ENCODE assay signal across 8 cellular contexts in genomic region chr17:29588017-29588557, GRCh38. TPM values are rescaled to one million over a fixed set of nuclear protein-coding genes. Genes with fewer than 3 reads are reported as not detected.
DNase-seq lines count a peak whose midpoint lies in the region; ATAC-seq and TF ChIP-seq lines count a peak whose summit lies in the region.

No MANE protein-coding gene starts in this region.

- H3K9me3 Mint-ChIP-seq in activated CD4-positive, alpha-beta memory T cell treated with anti-CD3 and anti-CD28 coated beads, Interleukin-2, amount 10 ng/mL, durations not matched to agents 7 days and 5 days: no peaks in the 10 kb centered on the region

- BruUV-seq in HCT116 (replicated peaks; lab: Mats Ljungman, UMichigan): no TSS peak

- H3K4me1 ChIP-seq in HCT116 (ENCODE audit: control insufficient read depth in 1 of 2, insufficient read depth in 2 of 2, low read length in 2 of 2) (peaks cover 33 to 73% of the 10 kb centered on the region in 2 experiments), right cardiac atrium (ENCODE audit: control insufficient read depth, insufficient read depth, low read length) (peaks cover 21% of the 10 kb centered on the region), smooth muscle cell (ENCODE audit: low read depth) (peaks cover 42% of the 10 kb centered on the region)

- intact Hi-C loops in HCT116 (cut with micrococcal nuclease): no loop called here
- intact Hi-C loops in right cardiac atrium (cut with DNase I): no loop called here

- H4K20me1 ChIP-seq in HCT116 (ENCODE audit: insufficient read depth) (no peaks in the 10 kb centered on the region), smooth muscle cell (ENCODE audit: low read depth) (peaks cover 58% of the 10 kb centered on the region)

- peaks cover 60% of the 10 kb centered on the region for H3K79me2 ChIP-seq in HCT116 (ENCODE audit: insufficient read depth, low read length)
- H3K79me2 ChIP-seq in smooth muscle cell (ENCODE audit: low read depth): peaks cover 45% of the 10 kb centered on the region

- H3K27me3 Mint-ChIP-seq in activated CD4-positive, alpha-beta memory T cell treated with anti-CD3 and anti-CD28 coated beads, Interleukin-2, amount 10 ng/mL, durations not matched to agents 7 days and 5 days: no peaks in the 10 kb centered on the region

- no peak for ATAC-seq in HCT116
- no peak for ATAC-seq in right cardiac atrium
- no peak for ATAC-seq in HG02970 (IDR thresholded peaks at IDR 0.05; ENCODE audit: low FRiP score, unreplicated experiment)
- ATAC-seq in HG02885 (IDR thresholded peaks at IDR 0.05; ENCODE audit: poor library complexity, unreplicated experiment): no peak
- ATAC-seq in omental fat pad (ENCODE audit: low FRiP score): no peak

- RAD21 ChIA-PET in HCT116 (lab: Charles Lee; ENCODE audit: low non-redundant PET in 1 of 2, low total read pairs in 2 of 2, uncharacterized antibody in 2 of 2, unreplicated experiment in 2 of 2): no interaction called here

- no peak for TF ChIP-seq CTCF in HCT116 (IDR thresholded peaks at IDR 0.05 in 2 of 3, conservative IDR thresholded peaks at IDR 0.05 in 1 of 3; ENCODE audit: borderline replicate concordance in 1 of 3, insufficient read depth in 1 of 3, low read depth in 2 of 3, low read length in 2 of 3)
- TF ChIP-seq CTCF in smooth muscle cell (IDR thresholded peaks at IDR 0.05; ENCODE audit: borderline replicate concordance, insufficient read depth, poor library complexity, severe bottlenecking): no peak
- no peak for TF ChIP-seq CTCF in omental fat pad (IDR thresholded peaks at IDR 0.05)

- H3K4me3 Mint-ChIP-seq in activated CD4-positive, alpha-beta memory T cell treated with anti-CD3 and anti-CD28 coated beads, Interleukin-2, amount 10 ng/mL, durations not matched to agents 7 days and 5 days: peak overlapping the region; percentile 97

- peaks cover 6% of the 10 kb centered on the region for H3F3A ChIP-seq in smooth muscle cell (ENCODE audit: low read depth)

- H3K4me2 ChIP-seq in HCT116 (ENCODE audit: low read length) (peak overlapping the region; percentile 93), smooth muscle cell (peak overlapping the region; percentile 89)

- H3K36me3 ChIP-seq in HCT116 (ENCODE audit: control insufficient read depth in 1 of 2, insufficient read depth in 2 of 2, low read length in 2 of 2): no peaks in the 10 kb centered on the region
- H3K36me3 ChIP-seq in smooth muscle cell (ENCODE audit: low read depth): no peaks in the 10 kb centered on the region

- no peak for TF ChIP-seq RAD21 in HCT116 (IDR thresholded peaks at IDR 0.05; ENCODE audit: low read depth)

- peak overlapping the region; percentile 83 for H3K9ac ChIP-seq in HCT116 (ENCODE audit: low read length)
- peak overlapping the region; percentile 23 for H3K9ac ChIP-seq in smooth muscle cell (ENCODE audit: low read depth)

- DNase-seq in HCT116 (ENCODE audit: low read depth, low spot score) (no peak), right cardiac atrium (no peak), smooth muscle cell (lab: John Stamatoyannopoulos, UW; ENCODE audit: unreplicated experiment) (no peak), GF-D8 (lab: John Stamatoyannopoulos, UW) (no peak), omental fat pad (ENCODE audit: low spot score) (no peak)
- no peak for DNase-seq in activated CD4-positive, alpha-beta memory T cell treated with anti-CD3 and anti-CD28 coated beads, Interleukin-2, amount 10 ng/mL, durations not matched to agents 7 days and 5 days

- POLR2A ChIA-PET in HCT116 (lab: Charles Lee): interaction anchor here (0.6 kb wide), 1 partner anchor 412 kb away, joined by 3 read pairs; no protein-coding TSS in a partner anchor
- POLR2A ChIA-PET in activated CD4-positive, alpha-beta memory T cell treated with anti-CD3 and anti-CD28 coated beads, Interleukin-2, amount 10 ng/mL, durations not matched to agents 7 days and 5 days (lab: Charles Lee): interaction anchor here (0.9 to 4.9 kb wide), 8 partner anchors 11 to 343 kb away, joined by 3 to 61 read pairs (median 6); partner anchors contain the start of genes ABHD15, SSH2 and TP53I13

- CTCF ChIA-PET in HCT116 (lab: Charles Lee): no interaction called here
- CTCF ChIA-PET in activated CD4-positive, alpha-beta memory T cell treated with anti-CD3 and anti-CD28 coated beads, Interleukin-2, amount 10 ng/mL, durations not matched to agents 7 days and 5 days (lab: Charles Lee): interaction anchor here (0.6 to 2.7 kb wide), 8 partner anchors 9 to 326 kb away, joined by 3 to 19 read pairs (median 4); no protein-coding TSS in a partner anchor

- H3K27ac Mint-ChIP-seq in activated CD4-positive, alpha-beta memory T cell treated with anti-CD3 and anti-CD28 coated beads, Interleukin-2, amount 10 ng/mL, durations not matched to agents 7 days and 5 days: peak overlapping the region; percentile 86

- no peak overlapping the region for H2AFZ ChIP-seq in HCT116 (ENCODE audit: low read depth, low read length, poor library complexity, severe bottlenecking)
- H2AFZ ChIP-seq in smooth muscle cell (ENCODE audit: low read depth): no peak overlapping the region

- whole genome bisulfite sequencing in right cardiac atrium: 18% methylated on average over 8 of the region's 8 CpGs
- 44% methylated on average over 8 of the region's 8 CpGs for WGBS in smooth muscle cell (ENCODE audit: low lambda C conversion rate)

- peak overlapping the region; percentile 94 for H3K27ac ChIP-seq in HCT116 (ENCODE audit: low read depth, low read length)
- peak overlapping the region; percentile 52 for H3K27ac ChIP-seq in right cardiac atrium (ENCODE audit: low read length)
- H3K27ac ChIP-seq in smooth muscle cell (ENCODE audit: low read depth): no peak overlapping the region

- no peaks in the 10 kb centered on the region for H3K9me2 ChIP-seq in HCT116 (ENCODE audit: insufficient read depth)

- H3K36me3 Mint-ChIP-seq in activated CD4-positive, alpha-beta memory T cell treated with anti-CD3 and anti-CD28 coated beads, Interleukin-2, amount 10 ng/mL, durations not matched to agents 7 days and 5 days (ENCODE audit: low read depth): peaks cover 8% of the 10 kb centered on the region

- H3K27me3 ChIP-seq in HCT116 (ENCODE audit: insufficient read depth, low read length): no peaks in the 10 kb centered on the region
- no peaks in the 10 kb centered on the region for H3K27me3 ChIP-seq in right cardiac atrium (ENCODE audit: control insufficient read depth, insufficient read depth)
- no peaks in the 10 kb centered on the region for H3K27me3 ChIP-seq in smooth muscle cell (ENCODE audit: low read depth)

- H3K9me3 ChIP-seq in HCT116 (ENCODE audit: control insufficient read depth in 1 of 2, insufficient read depth in 1 of 2, low read depth in 1 of 2, low read length in 2 of 2): no peaks in the 10 kb centered on the region
- no peaks in the 10 kb centered on the region for H3K9me3 ChIP-seq in right cardiac atrium (ENCODE audit: control insufficient read depth, low read length)
- H3K9me3 ChIP-seq in smooth muscle cell (replicated peaks; ENCODE audit: low read depth): no peaks in the 10 kb centered on the region

- H3K4me1 Mint-ChIP-seq in activated CD4-positive, alpha-beta memory T cell treated with anti-CD3 and anti-CD28 coated beads, Interleukin-2, amount 10 ng/mL, durations not matched to agents 7 days and 5 days: peaks cover 80% of the 10 kb centered on the region

- no peak for TF ChIP-seq POLR2A in HCT116 (IDR thresholded peaks at IDR 0.05; ENCODE audit: borderline replicate concordance, extremely low read depth, insufficient read depth, insufficient read length)

- H3K4me3 ChIP-seq in HCT116 (replicated peaks in 1 of 2; ENCODE audit: low read depth in 1 of 2, low read length in 2 of 2): peak overlapping the region; percentile 86 to 96
- peak overlapping the region; percentile 89 for H3K4me3 ChIP-seq in right cardiac atrium (ENCODE audit: low read length)
- H3K4me3 ChIP-seq in smooth muscle cell: peak overlapping the region; percentile 58

RNA-seq across cellular contexts. Expression of gene GIT1, which starts 1.4 kb away (rescaled TPM):
- total RNA-seq in HCT116 (2021; ENCODE audit: unreplicated experiment) (76.5 TPM), right cardiac atrium (10 to 100 TPM; 31.4 to 37.8 (median 34.8) TPM), smooth muscle cell (12.7 and 17.6 TPM in 2 replicates), omental fat pad (10 to 100 TPM; 24.4 to 73.6 (median 37.3) TPM)
- polyA plus RNA-seq in HCT116 (2012): 55.6 and 64.3 TPM in 2 replicates
- 10 to 100 TPM; 76.6 to 80.4 TPM for total RNA-seq in activated CD4-positive, alpha-beta memory T cell treated with anti-CD3 and anti-CD28 coated beads, Interleukin-2, amount 10 ng/mL, durations not matched to agents 7 days and 5 days
- polyA plus RNA-seq in right cardiac atrium (25.5 TPM), smooth muscle cell (23.0 and 34.7 TPM in 2 replicates)

RNA-seq across cellular contexts. Expression of gene ANKRD13B, which starts 4.8 kb away (rescaled TPM):
- 27.4 TPM for total RNA-seq in HCT116 (2021; ENCODE audit: unreplicated experiment)
- polyA plus RNA-seq in HCT116 (2012): 11.6 and 11.9 TPM in 2 replicates
- total RNA-seq in activated CD4-positive, alpha-beta memory T cell treated with anti-CD3 and anti-CD28 coated beads, Interleukin-2, amount 10 ng/mL, durations not matched to agents 7 days and 5 days: 10 to 100 TPM; 11.3 to 13.6 TPM
- total RNA-seq in right cardiac atrium: 10 to 100 TPM in 1 of 4 donors, 1 to 10 TPM in 3; 5.4 to 11.0 (median 7.4) TPM
- 5.0 TPM for polyA plus RNA-seq in right cardiac atrium
- total RNA-seq in smooth muscle cell: 2.8 and 3.6 TPM in 2 replicates
- 6.7 and 6.8 TPM in 2 replicates for polyA plus RNA-seq in smooth muscle cell
- total RNA-seq in omental fat pad: 10 to 100 TPM in 3 of 4 donors, 1 to 10 TPM in 1; 9.2 to 18.3 (median 13.2) TPM

RNA-seq across cellular contexts. Expression of gene TP53I13, which starts 19.6 kb away (rescaled TPM):
- total RNA-seq in HCT116 (2021; ENCODE audit: unreplicated experiment): 33.3 TPM
- polyA plus RNA-seq in HCT116 (2012): 41.7 and 44.9 TPM in 2 replicates
- total RNA-seq in activated CD4-positive, alpha-beta memory T cell treated with anti-CD3 and anti-CD28 coated beads, Interleukin-2, amount 10 ng/mL, durations not matched to agents 7 days and 5 days: 100 to 1,000 TPM; 112 to 118 TPM
- total RNA-seq in right cardiac atrium: 10 to 100 TPM; 30.6 to 45.3 (median 38.3) TPM
- polyA plus RNA-seq in right cardiac atrium: 53.0 TPM
- 35.4 and 50.7 TPM in 2 replicates for total RNA-seq in smooth muscle cell
- polyA plus RNA-seq in smooth muscle cell: 105 and 107 TPM in 2 replicates
- total RNA-seq in omental fat pad: 100 to 1,000 TPM in 1 of 4 donors, 10 to 100 TPM in 3; 65.0 to 122 (median 72.6) TPM

RNA-seq across cellular contexts. Expression of gene ABHD15, which starts 21.2 kb away (rescaled TPM):
- 8.2 TPM for total RNA-seq in HCT116 (2021; ENCODE audit: unreplicated experiment)
- 4.9 and 5.1 TPM in 2 replicates for polyA plus RNA-seq in HCT116 (2012)
- 10 to 100 TPM; 18.5 to 19.3 TPM for total RNA-seq in activated CD4-positive, alpha-beta memory T cell treated with anti-CD3 and anti-CD28 coated beads, Interleukin-2, amount 10 ng/mL, durations not matched to agents 7 days and 5 days
- 1 to 10 TPM; 6.6 to 7.5 (median 7.3) TPM for total RNA-seq in right cardiac atrium
- polyA plus RNA-seq in right cardiac atrium: 5.2 TPM
- 5.0 and 7.0 TPM in 2 replicates for total RNA-seq in smooth muscle cell
- 6.4 and 7.4 TPM in 2 replicates for polyA plus RNA-seq in smooth muscle cell
- total RNA-seq in omental fat pad: 10 to 100 TPM; 21.6 to 55.2 (median 25.2) TPM

RNA-seq across cellular contexts. Expression of gene CORO6, which starts 34.6 kb away (rescaled TPM):
- total RNA-seq in HCT116 (2021; ENCODE audit: unreplicated experiment) (8.7 TPM), right cardiac atrium (100 to 1,000 TPM in 3 of 4 donors, 10 to 100 TPM in 1; 93.5 to 148 (median 113) TPM), smooth muscle cell (2.4 and 6.2 TPM in 2 replicates), omental fat pad (10 to 100 TPM; 10.7 to 45.9 (median 14.1) TPM)
- 9.3 and 11.9 TPM in 2 replicates for polyA plus RNA-seq in HCT116 (2012)
- 1 to 10 TPM; 5.3 to 5.6 TPM for total RNA-seq in activated CD4-positive, alpha-beta memory T cell treated with anti-CD3 and anti-CD28 coated beads, Interleukin-2, amount 10 ng/mL, durations not matched to agents 7 days and 5 days
- polyA plus RNA-seq in right cardiac atrium (98.5 TPM), smooth muscle cell (2.4 and 2.9 TPM in 2 replicates)
